Comparison of ENCODE assay signal across 11 cellular contexts in the genomic region with DNA sequence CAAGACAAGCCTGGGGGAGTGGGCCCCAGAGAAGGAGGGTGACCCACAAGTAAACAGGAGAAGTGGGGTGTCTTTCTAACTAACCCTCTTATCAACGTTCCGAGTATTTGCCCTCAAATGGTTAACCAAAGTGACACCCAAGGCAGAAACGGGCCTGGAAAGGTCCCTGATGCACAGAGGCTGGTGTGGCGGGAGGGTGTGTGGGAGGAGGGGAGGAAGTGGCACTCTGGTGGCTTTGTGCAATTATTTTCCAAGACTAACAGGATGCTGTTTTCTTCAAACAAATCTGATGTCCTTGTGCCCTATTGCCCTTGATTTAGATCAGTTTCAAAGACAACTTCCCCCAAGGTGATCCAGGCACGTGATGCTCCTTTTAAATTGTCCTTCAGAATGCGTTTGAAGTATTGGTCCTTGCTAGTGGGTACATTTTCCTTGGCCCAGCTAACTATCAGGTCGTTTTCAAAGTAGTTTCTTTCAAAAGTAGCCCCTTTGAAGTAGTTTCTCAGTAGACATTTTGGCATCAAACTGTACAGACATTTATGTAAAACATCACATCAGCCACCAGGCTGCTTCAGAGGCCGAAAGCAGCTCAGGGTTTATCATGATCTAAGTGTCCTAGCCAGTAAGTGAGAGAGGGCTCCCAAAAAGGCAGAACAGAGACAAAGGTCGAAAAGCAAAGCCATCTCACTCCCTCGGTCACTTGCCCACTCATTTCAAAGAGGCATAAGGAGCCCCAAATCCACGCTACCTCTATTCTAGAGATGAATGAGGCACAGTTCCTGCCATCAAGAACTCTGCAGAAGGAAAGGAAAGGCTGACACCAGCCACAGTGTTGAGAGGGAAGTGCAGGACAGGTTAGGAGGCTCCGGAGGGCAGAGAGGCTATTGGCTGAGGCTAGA.
DNase-seq lines count a peak whose midpoint lies in the region; ATAC-seq and TF ChIP-seq lines count a peak whose summit lies in the region.
"Had no signal": no experiment of that assay in that cellular context is flagged by ENCODE, and none has a peak within 500 bp of the region (broad histone marks: within the 10 kb centered on the region; RNA-seq: fewer than 3 reads in every experiment).

No MANE protein-coding gene starts in this region.

- H3K9me2 ChIP-seq in HCT116 (ENCODE audit: insufficient read depth), result no peaks in the 10 kb centered on the region
- no peaks in the 10 kb centered on the region for H3K9me2 ChIP-seq in MM.1S (replicated peaks; ENCODE audit: insufficient read depth, low read length)

- POLR2A ChIA-PET in HCT116 (lab: Charles Lee), result no interaction called here

- TF ChIP-seq CTCF in HCT116 (IDR thresholded peaks at IDR 0.05 in 2 of 3, conservative IDR thresholded peaks at IDR 0.05 in 1 of 3; ENCODE audit: borderline replicate concordance in 1 of 3, insufficient read depth in 1 of 3, low read depth in 2 of 3, low read length in 2 of 3) (no peak), breast epithelium (IDR thresholded peaks at IDR 0.05) (no peak), heart right ventricle (IDR thresholded peaks at IDR 0.05) (no peak), MM.1S (IDR thresholded peaks at IDR 0.05; ENCODE audit: low read length) (no peak)

- peaks cover 5% of the 10 kb centered on the region for H3K36me3 Mint-ChIP-seq in activated CD4-positive, alpha-beta T cell treated with anti-CD3 and anti-CD28 coated beads, Interleukin-2, amount 10 ng/mL, durations not matched to agents 24 days and 14 days (ENCODE audit: low read depth)
- H3K36me3 Mint-ChIP-seq in activated naive CD8-positive, alpha-beta T cell treated with anti-CD3 and anti-CD28 coated beads, Interleukin-2, amount 50 U/mL, for 24 hours (ENCODE audit: low read depth), result no peaks in the 10 kb centered on the region

- H3K27me3 Mint-ChIP-seq in activated CD4-positive, alpha-beta T cell treated with anti-CD3 and anti-CD28 coated beads, Interleukin-2, amount 10 ng/mL, durations not matched to agents 24 days and 14 days, result peaks cover 6% of the 10 kb centered on the region
- peaks cover 10% of the 10 kb centered on the region for H3K27me3 Mint-ChIP-seq in activated naive CD8-positive, alpha-beta T cell treated with anti-CD3 and anti-CD28 coated beads, Interleukin-2, amount 50 U/mL, for 24 hours

- WGBS in heart right ventricle, 2 donors, result 68 to 79% methylated on average over 12 of the region's 12 CpGs

- no peak overlapping the region for H3K4me3 ChIP-seq in HCT116 (replicated peaks in 1 of 2; ENCODE audit: low read depth in 1 of 2, low read length in 2 of 2)
- H3K4me3 ChIP-seq in breast epithelium, result no peak overlapping the region
- H3K4me3 ChIP-seq in heart right ventricle, result no peak overlapping the region
- no peak overlapping the region for H3K4me3 ChIP-seq in MM.1S (ENCODE audit: low read length)
- H3K4me3 ChIP-seq: stomach had no signal

- RAD21 ChIA-PET in HCT116 (lab: Charles Lee; ENCODE audit: low non-redundant PET in 1 of 2, low total read pairs in 2 of 2, uncharacterized antibody in 2 of 2, unreplicated experiment in 2 of 2), result no interaction called here

- H3K36me3 ChIP-seq in HCT116 (ENCODE audit: control insufficient read depth in 1 of 2, insufficient read depth in 2 of 2, low read length in 2 of 2) (no peaks in the 10 kb centered on the region), breast epithelium (no peaks in the 10 kb centered on the region), heart right ventricle (no peaks in the 10 kb centered on the region), MM.1S (replicated peaks; ENCODE audit: insufficient read depth, low read length) (no peaks in the 10 kb centered on the region)
- H3K36me3 ChIP-seq: stomach had no signal

- no peaks in the 10 kb centered on the region for H4K20me1 ChIP-seq in HCT116 (ENCODE audit: insufficient read depth)
- no peaks in the 10 kb centered on the region for H4K20me1 ChIP-seq in MM.1S (ENCODE audit: insufficient read depth, low read length)

- intact Hi-C loops in HCT116 (cut with micrococcal nuclease), result loop anchor here (5.0 kb wide), 1 partner anchor 371 kb away; a partner anchor contains a TSS
- intact Hi-C loops in activated CD4-positive, alpha-beta T cell treated with anti-CD3 and anti-CD28 coated beads, Interleukin-2, amount 10 ng/mL, durations not matched to agents 24 days and 14 days (cut with micrococcal nuclease), result loop anchor here (1.0 to 2.0 kb wide), 2 partner anchors 9 to 370 kb away; no protein-coding TSS in a partner anchor
- intact Hi-C loops in breast epithelium (cut with DNase I; ENCODE audit: low total_unique reads), result no loop called here
- intact Hi-C loops in heart right ventricle (cut with DNase I), result no loop called here

- peaks cover 71% of the 10 kb centered on the region for H3K4me1 Mint-ChIP-seq in activated CD4-positive, alpha-beta T cell treated with anti-CD3 and anti-CD28 coated beads, Interleukin-2, amount 10 ng/mL, durations not matched to agents 24 days and 14 days
- peaks cover 74% of the 10 kb centered on the region for H3K4me1 Mint-ChIP-seq in activated naive CD8-positive, alpha-beta T cell treated with anti-CD3 and anti-CD28 coated beads, Interleukin-2, amount 50 U/mL, for 24 hours

- no peaks in the 10 kb centered on the region for H3K79me2 ChIP-seq in HCT116 (ENCODE audit: insufficient read depth, low read length)
- H3K79me2 ChIP-seq in MM.1S (ENCODE audit: low read length), result no peaks in the 10 kb centered on the region
- H3K79me2 ChIP-seq: parathyroid adenoma had no signal

- H3K4me1 ChIP-seq in HCT116 (ENCODE audit: control insufficient read depth in 1 of 2, insufficient read depth in 2 of 2, low read length in 2 of 2), result peaks cover 16 to 49% of the 10 kb centered on the region in 2 experiments
- no peaks in the 10 kb centered on the region for H3K4me1 ChIP-seq in breast epithelium
- peaks cover 0 to 80% (median 3%) of the 10 kb centered on the region in 9 donors for H3K4me1 ChIP-seq in heart right ventricle
- 0 out of 2 replicates have a peak, but pooled peaks cover 8% of the 10 kb centered on the region for H3K4me1 ChIP-seq in MM.1S (ENCODE audit: low read length)

- H3K9ac ChIP-seq in HCT116 (ENCODE audit: low read length), result no peak overlapping the region
- H3K9ac ChIP-seq in MM.1S (ENCODE audit: low read length), result no peak overlapping the region
- H3K9ac ChIP-seq: parathyroid adenoma had no signal

- peak overlapping the region; percentile 88 for H3K27ac Mint-ChIP-seq in activated CD4-positive, alpha-beta T cell treated with anti-CD3 and anti-CD28 coated beads, Interleukin-2, amount 10 ng/mL, durations not matched to agents 24 days and 14 days
- peak overlapping the region; percentile 67 for H3K27ac Mint-ChIP-seq in activated naive CD8-positive, alpha-beta T cell treated with anti-CD3 and anti-CD28 coated beads, Interleukin-2, amount 50 U/mL, for 24 hours

- H3K9me3 ChIP-seq in HCT116 (ENCODE audit: control insufficient read depth in 1 of 2, insufficient read depth in 1 of 2, low read depth in 1 of 2, low read length in 2 of 2) (no peaks in the 10 kb centered on the region), breast epithelium (no peaks in the 10 kb centered on the region), heart right ventricle (no peaks in the 10 kb centered on the region), MM.1S (replicated peaks; ENCODE audit: insufficient read depth, low read length) (no peaks in the 10 kb centered on the region)
- H3K9me3 ChIP-seq: stomach had no signal

- H3K9me3 Mint-ChIP-seq in activated CD4-positive, alpha-beta T cell treated with anti-CD3 and anti-CD28 coated beads, Interleukin-2, amount 10 ng/mL, durations not matched to agents 24 days and 14 days, result peaks cover 4% of the 10 kb centered on the region
- H3K9me3 Mint-ChIP-seq in activated naive CD8-positive, alpha-beta T cell treated with anti-CD3 and anti-CD28 coated beads, Interleukin-2, amount 50 U/mL, for 24 hours, result no peaks in the 10 kb centered on the region

- peak overlapping the region; percentile 36 for H3K4me3 Mint-ChIP-seq in activated CD4-positive, alpha-beta T cell treated with anti-CD3 and anti-CD28 coated beads, Interleukin-2, amount 10 ng/mL, durations not matched to agents 24 days and 14 days
- H3K4me3 Mint-ChIP-seq in activated naive CD8-positive, alpha-beta T cell treated with anti-CD3 and anti-CD28 coated beads, Interleukin-2, amount 50 U/mL, for 24 hours, result no peak overlapping the region

- no peak for TF ChIP-seq RAD21 in HCT116 (IDR thresholded peaks at IDR 0.05; ENCODE audit: low read depth)

- TF ChIP-seq POLR2A in HCT116 (IDR thresholded peaks at IDR 0.05; ENCODE audit: borderline replicate concordance, extremely low read depth, insufficient read depth, insufficient read length) (no peak), breast epithelium (IDR thresholded peaks at IDR 0.05) (no peak)

- H2AFZ ChIP-seq in HCT116 (ENCODE audit: low read depth, low read length, poor library complexity, severe bottlenecking), result no peak overlapping the region
- H2AFZ ChIP-seq in MM.1S (ENCODE audit: low read length), result no peak overlapping the region
- H2AFZ ChIP-seq: parathyroid adenoma had no signal

- H3K27me3 ChIP-seq in HCT116 (ENCODE audit: insufficient read depth, low read length) (no peaks in the 10 kb centered on the region), breast epithelium (no peaks in the 10 kb centered on the region), heart right ventricle (no peaks in the 10 kb centered on the region), MM.1S (replicated peaks; ENCODE audit: insufficient read depth, low read length) (no peaks in the 10 kb centered on the region)
- H3K27me3 ChIP-seq: stomach had no signal

- no peaks in the 10 kb centered on the region for H3F3A ChIP-seq in MM.1S (ENCODE audit: insufficient read depth, low read length)

- H3K4me2 ChIP-seq in HCT116 (ENCODE audit: low read length) (no peak overlapping the region), MM.1S (ENCODE audit: low read depth, low read length) (no peak overlapping the region)

- no TSS peak for BruUV-seq in HCT116 (replicated peaks; lab: Mats Ljungman, UMichigan)

- DNase-seq in HCT116 (ENCODE audit: low read depth, low spot score) (no peak), breast epithelium (ENCODE audit: low spot score in 2 of 2) (no peak), heart right ventricle (no peak), MM.1S (no peak)
- DNase-seq in activated CD4-positive, alpha-beta T cell treated with anti-CD3 and anti-CD28 coated beads, Interleukin-2, amount 10 ng/mL, durations not matched to agents 24 days and 14 days, result peak; percentile 87
- DNase-seq in activated naive CD8-positive, alpha-beta T cell treated with anti-CD3 and anti-CD28 coated beads, Interleukin-2, amount 50 U/mL, for 24 hours, result peak; percentile 71
- peak; percentile 23 to 48 for DNase-seq in stimulated activated CD4-positive, alpha-beta T cell treated with anti-CD3 and anti-CD28 coated beads, Interleukin-4, amount 100 ng/mL, for 48 hours (ENCODE audit: low read depth in 2 of 2)
- DNase-seq: KG1, stomach had no signal

- ATAC-seq in HCT116 (no peak), GM19455 (IDR thresholded peaks at IDR 0.05; ENCODE audit: unreplicated experiment) (no peak), heart right ventricle (no peak)
- peak; percentile 72 for ATAC-seq in activated naive CD8-positive, alpha-beta T cell treated with anti-CD3 and anti-CD28 coated beads, Interleukin-2, amount 50 U/mL, for 24 hours

- H3K27ac ChIP-seq in HCT116 (ENCODE audit: low read depth, low read length), result no peak overlapping the region
- no peak overlapping the region for H3K27ac ChIP-seq in breast epithelium
- H3K27ac ChIP-seq in heart right ventricle, result peak overlapping the region in 1 of 10 donors; percentile 58
- H3K27ac ChIP-seq in MM.1S (ENCODE audit: low read length), result no peak overlapping the region
- H3K27ac ChIP-seq: parathyroid adenoma, stomach had no signal

- CTCF ChIA-PET in HCT116 (lab: Charles Lee), result no interaction called here

Comparison
In these comparisons a context has a peak if more than half of its experiments do, and no peak if none do; other contexts are left out.
1. DNase-seq: peak in activated CD4-positive, alpha-beta T cell treated with anti-CD3 and anti-CD28 coated beads, Interleukin-2, amount 10 ng/mL, durations not matched to agents 24 days and 14 days (single experiment), activated naive CD8-positive, alpha-beta T cell treated with anti-CD3 and anti-CD28 coated beads, Interleukin-2, amount 50 U/mL, for 24 hours (single experiment) and stimulated activated CD4-positive, alpha-beta T cell treated with anti-CD3 and anti-CD28 coated beads, Interleukin-4, amount 100 ng/mL, for 48 hours (2 of 2); none in HCT116 (single experiment), breast epithelium (0 of 2), heart right ventricle (0 of 2) and MM.1S (single experiment).
2. intact Hi-C loops: an anchor here in HCT116 (5.0 kb wide) and activated CD4-positive, alpha-beta T cell treated with anti-CD3 and anti-CD28 coated beads, Interleukin-2, amount 10 ng/mL, durations not matched to agents 24 days and 14 days (1.0 to 2.0 kb wide); none called in breast epithelium and heart right ventricle.